1 cellular context compared by ENCODE assay signal in genomic region chrX:149145845-149146285, GRCh38.
TF ChIP-seq lines count a peak whose summit lies in the region.

No MANE protein-coding gene starts in this region.

TF ChIP-seq in GM12878, 131 proteins besides CTCF, POLR2A, EP300 and RAD21 (continued from another document):
- TF ChIP-seq HDAC2 (IDR thresholded peaks at IDR 0.05) (no peak), CEBPB (IDR thresholded peaks at IDR 0.05; ENCODE audit: borderline replicate concordance in 1 of 2, low read depth in 2 of 2, low read length in 2 of 2) (no peak), BHLHE40 (IDR thresholded peaks at IDR 0.05; ENCODE audit: borderline replicate concordance in 1 of 2, low read depth in 2 of 2, low read length in 1 of 2) (peak in 1 of 2 experiments; percentile 28; a peak in 1 of 4 replicates), POU2F2 (IDR thresholded peaks at IDR 0.05; ENCODE audit: borderline replicate concordance, low read depth, low read length) (no peak; the same call in 2 of the 3 replicates), KDM1A (IDR thresholded peaks at IDR 0.05; ENCODE audit: borderline replicate concordance) (no peak), LARP7 (IDR thresholded peaks at IDR 0.05) (no peak), FOXK2 (IDR thresholded peaks at IDR 0.05) (no peak), CREB1 (IDR thresholded peaks at IDR 0.05; ENCODE audit: low read depth) (no peak), SMC3 (IDR thresholded peaks at IDR 0.05; ENCODE audit: borderline replicate concordance, low read length) (no peak), RELA (IDR thresholded peaks at IDR 0.05; ENCODE audit: borderline replicate concordance, partially characterized antibody) (no peak), CBFB (IDR thresholded peaks at IDR 0.05; ENCODE audit: low read depth) (no peak), SUPT20H (IDR thresholded peaks at IDR 0.05; ENCODE audit: borderline replicate concordance, control insufficient read depth, low read depth, low read length) (no peak), TBL1XR1 (IDR thresholded peaks at IDR 0.05; ENCODE audit: low read depth, low read length) (no peak), MXI1 (IDR thresholded peaks at IDR 0.05; ENCODE audit: low read depth, low read length) (no peak), ZNF24 (IDR thresholded peaks at IDR 0.05) (no peak), RUNX3 (IDR thresholded peaks at IDR 0.05; ENCODE audit: low read length) (peak; percentile 81), IKZF1 (conservative IDR thresholded peaks at IDR 0.05) (peak; percentile 88), RB1 (IDR thresholded peaks at IDR 0.05; ENCODE audit: borderline replicate concordance) (no peak), ZNF217 (IDR thresholded peaks at IDR 0.05) (no peak), RAD51 (IDR thresholded peaks at IDR 0.05) (no peak), YBX1 (IDR thresholded peaks at IDR 0.05) (no peak), ZNF384 (IDR thresholded peaks at IDR 0.05; ENCODE audit: borderline replicate concordance, low read depth, low read length) (no peak), PAX8 (IDR thresholded peaks at IDR 0.05) (no peak), DPF2 (IDR thresholded peaks at IDR 0.05) (peak; percentile 87), CEBPZ (IDR thresholded peaks at IDR 0.05; ENCODE audit: low read depth, low read length) (no peak), SIX5 (IDR thresholded peaks at IDR 0.05; ENCODE audit: low read depth, low read length, severe bottlenecking) (no peak), ZBED1 (IDR thresholded peaks at IDR 0.05; ENCODE audit: borderline replicate concordance) (no peak), GABPA (IDR thresholded peaks at IDR 0.05; ENCODE audit: low read depth) (no peak), YY1 (IDR thresholded peaks at IDR 0.05; ENCODE audit: low read depth, low read length) (peak; percentile 23; the same call in 1 of the 2 replicates), NFIC (IDR thresholded peaks at IDR 0.05; ENCODE audit: low read depth, low read length) (peak; percentile 63; the same call in 1 of the 2 replicates), POLR2AphosphoS5 (IDR thresholded peaks at IDR 0.05; ENCODE audit: low read length) (no peak), BACH1 (IDR thresholded peaks at IDR 0.05; ENCODE audit: borderline replicate concordance) (peak; percentile 70; the same call in 1 of the 2 replicates), PAX5 (IDR thresholded peaks at IDR 0.05; ENCODE audit: borderline replicate concordance, low read depth, low read length) (0 out of 2 replicates have a peak, but pooled peaks have one; percentile 30), CHD4 (IDR thresholded peaks at IDR 0.05) (no peak), NR2C1 (IDR thresholded peaks at IDR 0.05) (no peak), BMI1 (IDR thresholded peaks at IDR 0.05; ENCODE audit: borderline replicate concordance) (0 out of 2 replicates have a peak, but pooled peaks have one; percentile 17), ZNF274 (IDR thresholded peaks at IDR 0.05; ENCODE audit: insufficient read depth, insufficient read length) (no peak), NFYA (IDR thresholded peaks at IDR 0.05; ENCODE audit: borderline replicate concordance, low read depth, low read length) (no peak), HDAC6 (IDR thresholded peaks at IDR 0.05; ENCODE audit: unreplicated experiment) (no peak), KLF5 (IDR thresholded peaks at IDR 0.05; ENCODE audit: partially characterized antibody) (no peak)
- TF ChIP-seq, protein P1, sequence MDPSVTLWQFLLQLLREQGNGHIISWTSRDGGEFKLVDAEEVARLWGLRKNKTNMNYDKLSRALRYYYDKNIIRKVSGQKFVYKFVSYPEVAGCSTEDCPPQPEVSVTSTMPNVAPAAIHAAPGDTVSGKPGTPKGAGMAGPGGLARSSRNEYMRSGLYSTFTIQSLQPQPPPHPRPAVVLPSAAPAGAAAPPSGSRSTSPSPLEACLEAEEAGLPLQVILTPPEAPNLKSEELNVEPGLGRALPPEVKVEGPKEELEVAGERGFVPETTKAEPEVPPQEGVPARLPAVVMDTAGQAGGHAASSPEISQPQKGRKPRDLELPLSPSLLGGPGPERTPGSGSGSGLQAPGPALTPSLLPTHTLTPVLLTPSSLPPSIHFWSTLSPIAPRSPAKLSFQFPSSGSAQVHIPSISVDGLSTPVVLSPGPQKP (IDR thresholded peaks at IDR 0.05; ENCODE audit: low read depth, low read length), result no peak
- TF ChIP-seq, protein P2, sequence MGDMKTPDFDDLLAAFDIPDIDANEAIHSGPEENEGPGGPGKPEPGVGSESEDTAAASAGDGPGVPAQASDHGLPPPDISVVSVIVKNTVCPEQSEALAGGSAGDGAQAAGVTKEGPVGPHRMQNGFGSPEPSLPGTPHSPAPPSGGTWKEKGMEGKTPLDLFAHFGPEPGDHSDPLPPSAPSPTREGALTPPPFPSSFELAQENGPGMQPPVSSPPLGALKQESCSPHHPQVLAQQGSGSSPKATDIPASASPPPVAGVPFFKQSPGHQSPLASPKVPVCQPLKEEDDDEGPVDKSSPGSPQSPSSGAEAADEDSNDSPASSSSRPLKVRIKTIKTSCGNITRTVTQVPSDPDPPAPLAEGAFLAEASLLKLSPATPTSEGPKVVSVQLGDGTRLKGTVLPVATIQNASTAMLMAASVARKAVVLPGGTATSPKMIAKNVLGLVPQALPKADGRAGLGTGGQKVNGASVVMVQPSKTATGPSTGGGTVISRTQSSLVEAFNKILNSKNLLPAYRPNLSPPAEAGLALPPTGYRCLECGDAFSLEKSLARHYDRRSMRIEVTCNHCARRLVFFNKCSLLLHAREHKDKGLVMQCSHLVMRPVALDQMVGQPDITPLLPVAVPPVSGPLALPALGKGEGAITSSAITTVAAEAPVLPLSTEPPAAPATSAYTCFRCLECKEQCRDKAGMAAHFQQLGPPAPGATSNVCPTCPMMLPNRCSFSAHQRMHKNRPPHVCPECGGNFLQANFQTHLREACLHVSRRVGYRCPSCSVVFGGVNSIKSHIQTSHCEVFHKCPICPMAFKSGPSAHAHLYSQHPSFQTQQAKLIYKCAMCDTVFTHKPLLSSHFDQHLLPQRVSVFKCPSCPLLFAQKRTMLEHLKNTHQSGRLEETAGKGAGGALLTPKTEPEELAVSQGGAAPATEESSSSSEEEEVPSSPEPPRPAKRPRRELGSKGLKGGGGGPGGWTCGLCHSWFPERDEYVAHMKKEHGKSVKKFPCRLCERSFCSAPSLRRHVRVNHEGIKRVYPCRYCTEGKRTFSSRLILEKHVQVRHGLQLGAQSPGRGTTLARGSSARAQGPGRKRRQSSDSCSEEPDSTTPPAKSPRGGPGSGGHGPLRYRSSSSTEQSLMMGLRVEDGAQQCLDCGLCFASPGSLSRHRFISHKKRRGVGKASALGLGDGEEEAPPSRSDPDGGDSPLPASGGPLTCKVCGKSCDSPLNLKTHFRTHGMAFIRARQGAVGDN (IDR thresholded peaks at IDR 0.05), result 0 out of 2 replicates have a peak, but pooled peaks have one; percentile 9
- TF ChIP-seq, protein P3, sequence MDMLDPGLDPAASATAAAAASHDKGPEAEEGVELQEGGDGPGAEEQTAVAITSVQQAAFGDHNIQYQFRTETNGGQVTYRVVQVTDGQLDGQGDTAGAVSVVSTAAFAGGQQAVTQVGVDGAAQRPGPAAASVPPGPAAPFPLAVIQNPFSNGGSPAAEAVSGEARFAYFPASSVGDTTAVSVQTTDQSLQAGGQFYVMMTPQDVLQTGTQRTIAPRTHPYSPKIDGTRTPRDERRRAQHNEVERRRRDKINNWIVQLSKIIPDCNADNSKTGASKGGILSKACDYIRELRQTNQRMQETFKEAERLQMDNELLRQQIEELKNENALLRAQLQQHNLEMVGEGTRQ (IDR thresholded peaks at IDR 0.05; ENCODE audit: borderline replicate concordance, low read depth, low read length), result no peak
- TF ChIP-seq, protein P4, sequence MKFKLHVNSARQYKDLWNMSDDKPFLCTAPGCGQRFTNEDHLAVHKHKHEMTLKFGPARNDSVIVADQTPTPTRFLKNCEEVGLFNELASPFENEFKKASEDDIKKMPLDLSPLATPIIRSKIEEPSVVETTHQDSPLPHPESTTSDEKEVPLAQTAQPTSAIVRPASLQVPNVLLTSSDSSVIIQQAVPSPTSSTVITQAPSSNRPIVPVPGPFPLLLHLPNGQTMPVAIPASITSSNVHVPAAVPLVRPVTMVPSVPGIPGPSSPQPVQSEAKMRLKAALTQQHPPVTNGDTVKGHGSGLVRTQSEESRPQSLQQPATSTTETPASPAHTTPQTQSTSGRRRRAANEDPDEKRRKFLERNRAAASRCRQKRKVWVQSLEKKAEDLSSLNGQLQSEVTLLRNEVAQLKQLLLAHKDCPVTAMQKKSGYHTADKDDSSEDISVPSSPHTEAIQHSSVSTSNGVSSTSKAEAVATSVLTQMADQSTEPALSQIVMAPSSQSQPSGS (IDR thresholded peaks at IDR 0.05; ENCODE audit: low read length), result no peak
- TF ChIP-seq, protein P5, sequence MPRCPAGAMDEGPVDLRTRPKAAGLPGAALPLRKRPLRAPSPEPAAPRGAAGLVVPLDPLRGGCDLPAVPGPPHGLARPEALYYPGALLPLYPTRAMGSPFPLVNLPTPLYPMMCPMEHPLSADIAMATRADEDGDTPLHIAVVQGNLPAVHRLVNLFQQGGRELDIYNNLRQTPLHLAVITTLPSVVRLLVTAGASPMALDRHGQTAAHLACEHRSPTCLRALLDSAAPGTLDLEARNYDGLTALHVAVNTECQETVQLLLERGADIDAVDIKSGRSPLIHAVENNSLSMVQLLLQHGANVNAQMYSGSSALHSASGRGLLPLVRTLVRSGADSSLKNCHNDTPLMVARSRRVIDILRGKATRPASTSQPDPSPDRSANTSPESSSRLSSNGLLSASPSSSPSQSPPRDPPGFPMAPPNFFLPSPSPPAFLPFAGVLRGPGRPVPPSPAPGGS (IDR thresholded peaks at IDR 0.05; ENCODE audit: borderline replicate concordance, insufficient read depth, low read depth, low read length, poor library complexity, severe bottlenecking), result no peak
- TF ChIP-seq, protein P6, sequence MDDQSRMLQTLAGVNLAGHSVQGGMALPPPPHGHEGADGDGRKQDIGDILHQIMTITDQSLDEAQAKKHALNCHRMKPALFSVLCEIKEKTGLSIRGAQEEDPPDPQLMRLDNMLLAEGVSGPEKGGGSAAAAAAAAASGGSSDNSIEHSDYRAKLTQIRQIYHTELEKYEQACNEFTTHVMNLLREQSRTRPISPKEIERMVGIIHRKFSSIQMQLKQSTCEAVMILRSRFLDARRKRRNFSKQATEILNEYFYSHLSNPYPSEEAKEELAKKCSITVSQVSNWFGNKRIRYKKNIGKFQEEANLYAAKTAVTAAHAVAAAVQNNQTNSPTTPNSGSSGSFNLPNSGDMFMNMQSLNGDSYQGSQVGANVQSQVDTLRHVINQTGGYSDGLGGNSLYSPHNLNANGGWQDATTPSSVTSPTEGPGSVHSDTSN (IDR thresholded peaks at IDR 0.05; ENCODE audit: insufficient replicate concordance, low read depth, low read length), result no peak
- TF ChIP-seq, protein P7, sequence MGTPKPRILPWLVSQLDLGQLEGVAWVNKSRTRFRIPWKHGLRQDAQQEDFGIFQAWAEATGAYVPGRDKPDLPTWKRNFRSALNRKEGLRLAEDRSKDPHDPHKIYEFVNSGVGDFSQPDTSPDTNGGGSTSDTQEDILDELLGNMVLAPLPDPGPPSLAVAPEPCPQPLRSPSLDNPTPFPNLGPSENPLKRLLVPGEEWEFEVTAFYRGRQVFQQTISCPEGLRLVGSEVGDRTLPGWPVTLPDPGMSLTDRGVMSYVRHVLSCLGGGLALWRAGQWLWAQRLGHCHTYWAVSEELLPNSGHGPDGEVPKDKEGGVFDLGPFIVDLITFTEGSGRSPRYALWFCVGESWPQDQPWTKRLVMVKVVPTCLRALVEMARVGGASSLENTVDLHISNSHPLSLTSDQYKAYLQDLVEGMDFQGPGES (IDR thresholded peaks at IDR 0.05), result no peak
